ENCODE assay signal across 14 cellular contexts in genomic region chr14:92693998-92694780, GRCh38. TPM values are rescaled to one million over a fixed set of nuclear protein-coding genes. Genes with fewer than 3 reads are reported as not detected.
DNase-seq lines count a peak whose midpoint lies in the region; ATAC-seq and TF ChIP-seq lines count a peak whose summit lies in the region.
"Had no signal": no experiment of that assay in that cellular context is flagged by ENCODE, and none has a peak within 500 bp of the region (broad histone marks: within the 10 kb centered on the region; RNA-seq: fewer than 3 reads in every experiment).

No MANE protein-coding gene starts in this region.

- peaks cover 28% of the 10 kb centered on the region for H3K27me3 Mint-ChIP-seq in MCF 10A (ENCODE audit: insufficient read depth, unreplicated experiment)
- H3K27me3 Mint-ChIP-seq in stimulated activated naive CD8-positive, alpha-beta T cell treated with anti-CD3 and anti-CD28 coated beads, Interleukin-15, amount 100 ng/mL, for 72 hours: peaks cover 7% of the 10 kb centered on the region

- WGBS in mammary epithelial cell (ENCODE audit: low coverage, missing lambda C conversion rate): 57% methylated on average over 15 of the region's 17 CpGs

- H3K36me3 Mint-ChIP-seq in MCF 10A (ENCODE audit: insufficient read depth, unreplicated experiment): peaks cover 5% of the 10 kb centered on the region

- H4K20me1 ChIP-seq in mammary epithelial cell (ENCODE audit: insufficient read depth, low read length): no peaks in the 10 kb centered on the region

- H3K27ac ChIP-seq in mammary epithelial cell (ENCODE audit: insufficient read depth, low read depth, low read length): no peak overlapping the region
- no peak overlapping the region for H3K27ac ChIP-seq in foreskin keratinocyte
- H3K27ac ChIP-seq: HL-60, SK-N-MC had no signal

- H3K9me3 Mint-ChIP-seq in MCF 10A (ENCODE audit: unreplicated experiment): no peaks in the 10 kb centered on the region
- H3K9me3 Mint-ChIP-seq in stimulated activated naive CD8-positive, alpha-beta T cell treated with anti-CD3 and anti-CD28 coated beads, Interleukin-15, amount 100 ng/mL, for 72 hours: no peaks in the 10 kb centered on the region

- dilution Hi-C loops in mammary epithelial cell (cut with HindIII; ENCODE audit: low sequenced_read_pairs): no loop called here

- CTCF ChIA-PET in MCF 10A (lab: Yijun Ruan, JAX) (no interaction called here), mammary epithelial cell (lab: Charles Lee; ENCODE audit: low non-redundant PET) (no interaction called here)

- H3K27ac Mint-ChIP-seq in MCF 10A (ENCODE audit: low read depth, unreplicated experiment): no peak overlapping the region
- peak overlapping the region in 1 of 2 donors; percentile 75 for H3K27ac Mint-ChIP-seq in stimulated activated naive CD8-positive, alpha-beta T cell treated with anti-CD3 and anti-CD28 coated beads, Interleukin-15, amount 100 ng/mL, for 72 hours
- H3K27ac Mint-ChIP-seq: activated CD8-positive, alpha-beta T cell treated with anti-CD3 and anti-CD28 coated beads, Interleukin-2, amount 10 ng/mL, durations not matched to agents 7 days and 5 days had no signal

- H2AFZ ChIP-seq in mammary epithelial cell (ENCODE audit: low read depth, low read length): no peak overlapping the region

- in situ Hi-C loops in mammary epithelial cell (cut with MboI; ENCODE audit: low sequenced_read_pairs in 2 of 2): no loop called here

- BruUV-seq in MCF 10A (replicated peaks; lab: Mats Ljungman, UMichigan) (no TSS peak), mammary epithelial cell (replicated peaks; lab: Mats Ljungman, UMichigan) (no TSS peak)

- no peak overlapping the region for H3K4me3 ChIP-seq in mammary epithelial cell (replicated peaks in 1 of 3; ENCODE audit: insufficient read depth in 1 of 3, low read depth in 2 of 3, low read length in 3 of 3)
- H3K4me3 ChIP-seq: GM12878, SK-N-MC had no signal

- ATAC-seq in foreskin keratinocyte: peak; percentile 74
- peak; percentile 55 for ATAC-seq in stimulated activated naive CD8-positive, alpha-beta T cell treated with anti-CD3 and anti-CD28 coated beads, Interleukin-15, amount 100 ng/mL, for 72 hours
- ATAC-seq: activated CD8-positive, alpha-beta T cell treated with anti-CD3 and anti-CD28 coated beads, Interleukin-2, amount 10 ng/mL, durations not matched to agents 7 days and 5 days; GM12878 had no signal

- no peak overlapping the region for H3K4me3 Mint-ChIP-seq in MCF 10A (ENCODE audit: unreplicated experiment)
- no peak overlapping the region for H3K4me3 Mint-ChIP-seq in stimulated activated naive CD8-positive, alpha-beta T cell treated with anti-CD3 and anti-CD28 coated beads, Interleukin-15, amount 100 ng/mL, for 72 hours
- H3K4me3 Mint-ChIP-seq: activated CD8-positive, alpha-beta T cell treated with anti-CD3 and anti-CD28 coated beads, Interleukin-2, amount 10 ng/mL, durations not matched to agents 7 days and 5 days had no signal

- no peaks in the 10 kb centered on the region for H3K36me3 ChIP-seq in mammary epithelial cell (ENCODE audit: insufficient read depth, low read length)

- H3K4me1 ChIP-seq in mammary epithelial cell (ENCODE audit: insufficient read depth, low read length) (no peaks in the 10 kb centered on the region), foreskin keratinocyte (no peaks in the 10 kb centered on the region)

- POLR2A ChIA-PET in MCF 10A (lab: Yijun Ruan, JAX): no interaction called here

- no peaks in the 10 kb centered on the region for H3K9me3 ChIP-seq in mammary epithelial cell (replicated peaks; ENCODE audit: insufficient read depth, low read length)

- H3K27me3 ChIP-seq in mammary epithelial cell (ENCODE audit: insufficient read depth, low read length) (no peaks in the 10 kb centered on the region), foreskin keratinocyte (peaks cover 14% of the 10 kb centered on the region)

- intact Hi-C loops in MCF 10A (cut with micrococcal nuclease) (no loop called here), mammary epithelial cell (cut with micrococcal nuclease) (no loop called here)

- DNase-seq in MCF 10A (ENCODE audit: unreplicated experiment) (peak; percentile 50), mammary epithelial cell (no peak), NCI-H510A (lab: John Stamatoyannopoulos, UW) (peak; percentile 85), foreskin keratinocyte (no peak), anterior cingulate cortex (lab: John Stamatoyannopoulos, UW) (no peak), NCI-H82 (lab: John Stamatoyannopoulos, UW) (no peak), occipital lobe (lab: John Stamatoyannopoulos, UW) (no peak)
- no peak for DNase-seq in stimulated activated naive CD8-positive, alpha-beta T cell treated with anti-CD3 and anti-CD28 coated beads, Interleukin-15, amount 100 ng/mL, for 72 hours
- DNase-seq: activated CD8-positive, alpha-beta T cell treated with anti-CD3 and anti-CD28 coated beads, Interleukin-2, amount 10 ng/mL, durations not matched to agents 7 days and 5 days; NCI-H1105; stimulated activated CD4-positive, alpha-beta T cell treated with anti-CD3 and anti-CD28 coated beads, Interleukin-4, amount 100 ng/mL, for 24 hours had no signal

- no peak overlapping the region for H3K4me2 ChIP-seq in mammary epithelial cell (ENCODE audit: insufficient read depth, low read depth, low read length)

- H3K79me2 ChIP-seq in mammary epithelial cell (ENCODE audit: insufficient read depth, low read length): no peaks in the 10 kb centered on the region

- TF ChIP-seq CTCF in MCF 10A (IDR thresholded peaks at IDR 0.05; ENCODE audit: unreplicated experiment) (no peak), mammary epithelial cell (conservative IDR thresholded peaks at IDR 0.05 in 1 of 2, IDR thresholded peaks at IDR 0.05 in 1 of 2; ENCODE audit: extremely low read depth in 1 of 2, insufficient read depth in 1 of 2, low read depth in 1 of 2, low read length in 2 of 2) (no peak), foreskin keratinocyte (conservative IDR thresholded peaks at IDR 0.05) (no peak)

- no peak overlapping the region for H3K9ac ChIP-seq in mammary epithelial cell (ENCODE audit: insufficient read depth, low read length)

- peaks cover 10% of the 10 kb centered on the region for H3K4me1 Mint-ChIP-seq in MCF 10A (ENCODE audit: insufficient read depth, unreplicated experiment)
- peaks cover 54% of the 10 kb centered on the region for H3K4me1 Mint-ChIP-seq in stimulated activated naive CD8-positive, alpha-beta T cell treated with anti-CD3 and anti-CD28 coated beads, Interleukin-15, amount 100 ng/mL, for 72 hours

RNA-seq across cellular contexts. Expression of gene LGMN, which starts 54.2 kb away (rescaled TPM):
- total RNA-seq in MCF 10A (2022): 16.6 and 20.0 TPM in 2 replicates
- 10 to 100 TPM; 28.8 to 30.2 TPM for total RNA-seq in mammary epithelial cell
- polyA plus RNA-seq in mammary epithelial cell: 47.9 TPM
- 69.8 TPM for polyA minus RNA-seq in mammary epithelial cell
- total RNA-seq in foreskin keratinocyte: 45.6 and 46.3 TPM in 2 replicates
- 39.5 and 40.8 TPM in 2 replicates for polyA plus RNA-seq in foreskin keratinocyte
- 23.6 TPM for total RNA-seq in occipital lobe

Comparison
In these comparisons a context has a peak if more than half of its experiments do, and no peak if none do; other contexts are left out.
1. DNase-seq: peak in MCF 10A (single experiment) and NCI-H510A (single experiment); none in mammary epithelial cell (single experiment), foreskin keratinocyte (0 of 2), stimulated activated naive CD8-positive, alpha-beta T cell treated with anti-CD3 and anti-CD28 coated beads, Interleukin-15, amount 100 ng/mL, for 72 hours (0 of 2), anterior cingulate cortex (0 of 58), NCI-H82 (single experiment) and occipital lobe (single experiment).